In the genomic region with DNA sequence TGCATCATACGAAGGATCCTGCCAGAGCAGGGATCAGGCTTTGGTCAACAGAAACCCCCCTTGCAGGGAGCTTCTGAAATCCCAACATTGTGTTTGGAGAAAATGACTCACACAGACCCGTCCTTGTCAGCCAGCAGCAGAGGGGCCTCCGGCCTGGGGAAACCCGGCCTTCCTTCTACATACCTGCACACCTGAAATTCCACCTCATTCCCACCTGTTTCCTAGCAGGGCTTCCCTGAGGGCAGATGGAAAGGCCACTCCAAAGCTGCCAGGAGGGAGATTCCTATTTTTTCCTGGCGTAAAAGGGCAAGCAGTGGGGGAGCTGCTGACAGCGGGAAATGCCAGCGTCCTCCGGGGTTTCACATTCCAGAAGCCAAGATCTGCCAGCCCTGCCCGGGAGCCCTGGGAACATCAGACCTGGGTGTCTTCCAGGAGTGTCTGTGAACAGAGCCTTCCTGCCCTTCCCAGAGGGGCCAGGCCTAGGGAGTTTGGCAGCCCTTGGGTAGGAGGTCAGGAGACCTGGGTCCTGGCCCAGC, we compare ENCODE assay signal across 24 cellular contexts. TPM values are rescaled to one million over a fixed set of nuclear protein-coding genes. Genes with fewer than 3 reads are reported as not detected.
"Had no signal": no experiment of that assay in that cellular context is flagged by ENCODE, and none has a peak within 500 bp of the region (broad histone marks: within the 10 kb centered on the region; RNA-seq: fewer than 3 reads in every experiment).

No MANE protein-coding gene starts in this region.

- H3K27me3 ChIP-seq: adrenal gland, neural progenitor cell, pancreas, thyroid gland had no signal

- ATAC-seq: activated CD4-positive, alpha-beta T cell treated with anti-CD3 and anti-CD28 coated beads for 36 hours; mucosa of descending colon had no signal

- H3K36me3 Mint-ChIP-seq: activated naive CD4-positive, alpha-beta T cell treated with anti-CD3 and anti-CD28 coated beads, Interleukin-2, amount 50 U/mL, for 72 hours; naive B cell; neural progenitor cell had no signal

- H2AFZ ChIP-seq: neural progenitor cell had no signal

- H3K4me3 Mint-ChIP-seq: activated CD4-positive, alpha-beta T cell treated with anti-CD3 and anti-CD28 coated beads for 36 hours; naive B cell; neural progenitor cell had no signal

- H3K4me1 ChIP-seq: neural progenitor cell, pancreas had no signal

- H3K9me3 Mint-ChIP-seq: activated naive CD4-positive, alpha-beta T cell treated with anti-CD3 and anti-CD28 coated beads, Interleukin-2, amount 50 U/mL, for 72 hours; neural progenitor cell had no signal

- H3K27ac ChIP-seq: adrenal gland, dorsolateral prefrontal cortex, epithelial cell of prostate, neural progenitor cell, pancreas, thyroid gland, WERI-Rb-1 had no signal

- H3K4me3 ChIP-seq: adrenal gland, dorsolateral prefrontal cortex, mucosa of descending colon, neural progenitor cell, pancreas, thyroid gland had no signal

- H3K9ac ChIP-seq: neural progenitor cell had no signal

- H3K4me1 Mint-ChIP-seq: activated CD4-positive, alpha-beta T cell treated with anti-CD3 and anti-CD28 coated beads for 36 hours; neural progenitor cell had no signal

- H3K9me3 ChIP-seq: adrenal gland, mucosa of descending colon, pancreas, thyroid gland had no signal

- DNase-seq: activated CD4-positive, alpha-beta T cell treated with anti-CD3 and anti-CD28 coated beads for 36 hours; activated CD4-positive, alpha-beta T cell treated with anti-CD3 and anti-CD28 coated beads, Interleukin-2, amount 50 U/mL, for 48 hours; activated gamma-delta T cell treated with Interleukin-2 at 50 U/mL for 16 hours; dorsolateral prefrontal cortex; foreskin melanocyte; glutamatergic neuron; hypothalamus; mesenchymal stem cell; mucosa of descending colon; naive B cell; pancreas; stimulated activated CD4-positive, alpha-beta T cell treated with anti-CD3 and anti-CD28 coated beads, Interleukin-12 subunit alpha, Interleukin-12 subunit beta, amount 100 ng/mL, for 4 hours; stimulated activated CD4-positive, alpha-beta T cell treated with anti-CD3 and anti-CD28 coated beads, Interleukin-1b, Interleukin-23, amount 100 ng/mL, for 48 hours; stimulated activated CD8-positive, alpha-beta memory T cell treated with anti-CD3 and anti-CD28 coated beads, Interleukin-4, amount 100 ng/mL, for 48 hours; stimulated activated naive CD4-positive, alpha-beta T cell; thyroid gland; WERI-Rb-1 had no signal

- H3K27ac Mint-ChIP-seq: activated CD4-positive, alpha-beta T cell treated with anti-CD3 and anti-CD28 coated beads for 36 hours; activated naive CD4-positive, alpha-beta T cell treated with anti-CD3 and anti-CD28 coated beads, Interleukin-2, amount 50 U/mL, for 72 hours; naive B cell; neural progenitor cell had no signal

- H3K4me2 ChIP-seq: neural progenitor cell had no signal

- H3K36me3 ChIP-seq: adrenal gland, neural progenitor cell, pancreas, thyroid gland, WERI-Rb-1 had no signal

RNA-seq across cellular contexts. Expression of a gene that starts 3.0 kb away (rescaled TPM):
- total RNA-seq: activated CD4-positive, alpha-beta T cell treated with anti-CD3 and anti-CD28 coated beads for 36 hours; activated naive CD4-positive, alpha-beta T cell treated with anti-CD3 and anti-CD28 coated beads, Interleukin-2, amount 50 U/mL, for 72 hours; adrenal gland; astrocyte; liver; mucosa of descending colon; pancreas; T-helper 2 cell treated with Interferon-gamma antibody and Interleukin-4, amounts not matched to agents 100 ng/mL and 5 ng/mL, for 36 hours; thyroid gland had no signal
- polyA plus RNA-seq: adrenal gland, liver, pancreas had no signal
